In the genomic region with DNA sequence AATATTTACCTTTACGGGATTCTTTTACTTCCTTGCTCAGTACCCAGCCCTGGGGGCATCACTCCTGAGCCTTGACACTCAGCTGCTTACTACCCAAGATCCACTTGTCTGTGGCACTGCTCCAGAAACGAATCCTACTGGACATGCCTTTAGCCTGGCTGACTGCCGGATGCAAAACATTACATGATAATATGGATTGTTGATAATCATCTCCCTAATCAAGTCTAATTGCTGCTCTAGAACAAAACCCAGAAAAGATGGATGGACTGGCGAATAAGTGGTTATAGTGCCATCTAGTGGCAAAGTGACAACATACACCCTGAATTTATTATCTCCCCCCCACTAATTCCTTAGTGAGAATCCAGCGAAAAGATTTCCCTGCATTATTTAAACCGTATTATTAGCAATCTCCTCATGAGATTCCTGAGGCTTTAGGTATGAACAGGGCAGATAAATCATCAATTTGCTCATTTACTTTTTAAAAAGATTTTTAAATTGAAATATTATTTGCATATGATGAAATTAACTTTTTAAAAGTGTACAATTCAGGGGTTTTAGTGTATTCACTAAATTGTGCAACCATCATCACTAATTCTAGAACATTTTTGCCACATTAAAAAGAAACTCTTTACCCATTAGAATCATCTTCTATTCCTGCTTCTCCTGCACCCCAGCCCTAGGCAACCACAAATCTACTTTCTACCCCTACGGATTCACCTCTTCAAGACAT, we compare ENCODE assay signal across 8 cellular contexts.
DNase-seq lines count a peak whose midpoint lies in the region; ATAC-seq and TF ChIP-seq lines count a peak whose summit lies in the region.

No MANE protein-coding gene starts in this region.

- ATAC-seq in GM21515 (IDR thresholded peaks at IDR 0.05; ENCODE audit: unreplicated experiment): no peak

- peak; percentile 48 for DNase-seq in DMS153 treated with DMSO at 0.1 percent for 48 hours (lab: John Stamatoyannopoulos, UW; ENCODE audit: unreplicated experiment)
- DNase-seq in HPDE6-E6E7 (ENCODE audit: extremely low spot score): peak; percentile 80
- peak; percentile 80 for DNase-seq in NCI-H82 (lab: John Stamatoyannopoulos, UW)
- DNase-seq in iris pigment epithelial cell (ENCODE audit: low read depth): peak; percentile 53
- DNase-seq in stromal cell of bone marrow (ENCODE audit: low read depth): peak; percentile 26
- no peak for DNase-seq in stimulated activated CD4-positive, alpha-beta T cell treated with anti-CD3 and anti-CD28 coated beads, Interleukin-1b, Interleukin-23, amount 100 ng/mL, for 48 hours

- no peaks in the 10 kb centered on the region for H3K36me3 Mint-ChIP-seq in brain

- H3K9me3 Mint-ChIP-seq in brain: peaks cover 0 to 3% (median 0%) of the 10 kb centered on the region in 5 experiments

- H3K4me1 Mint-ChIP-seq in brain: peaks cover 17% of the 10 kb centered on the region

- peaks cover 8% of the 10 kb centered on the region for H3K27me3 Mint-ChIP-seq in brain

- peak; percentile 88 for TF ChIP-seq CTCF in brain (conservative IDR thresholded peaks at IDR 0.05)

- H3K4me3 Mint-ChIP-seq in brain: peak overlapping the region in 1 of 5 experiments; percentile 10

- H3K27ac Mint-ChIP-seq in brain: peak overlapping the region; percentile 30 to 87 (median 43)
